9 cellular contexts compared by ENCODE assay signal in genomic region chr5:112724901-112725300, GRCh38.
"Had no signal": no experiment of that assay in that cellular context is flagged by ENCODE, and none has a peak within 500 bp of the region (broad histone marks: within the 10 kb centered on the region; RNA-seq: fewer than 3 reads in every experiment).

No MANE protein-coding gene starts in this region.

- H3K27ac Mint-ChIP-seq: GM23338, H9, HFFc6 had no signal

- H3K4me2 ChIP-seq: GM23338, KMS-11 had no signal

- H3K4me3 Mint-ChIP-seq: GM23338, H9, HFFc6 had no signal

- H3K9me3 Mint-ChIP-seq: HFFc6, IgD-negative memory B cell had no signal

- H3K27me3 Mint-ChIP-seq: IgD-negative memory B cell had no signal

- H3K27ac ChIP-seq: HL-60, KMS-11 had no signal

- DNase-seq: H9, HCEC 1CT, HFFc6, KBM-7 had no signal

- H3K4me3 ChIP-seq: GM23338 had no signal

- ATAC-seq: GM23338, HepG2 had no signal

- H3K36me3 Mint-ChIP-seq: IgD-negative memory B cell had no signal

- H3K9ac ChIP-seq: KMS-11 had no signal

- H2AFZ ChIP-seq: GM23338 had no signal
